In the genomic region with DNA sequence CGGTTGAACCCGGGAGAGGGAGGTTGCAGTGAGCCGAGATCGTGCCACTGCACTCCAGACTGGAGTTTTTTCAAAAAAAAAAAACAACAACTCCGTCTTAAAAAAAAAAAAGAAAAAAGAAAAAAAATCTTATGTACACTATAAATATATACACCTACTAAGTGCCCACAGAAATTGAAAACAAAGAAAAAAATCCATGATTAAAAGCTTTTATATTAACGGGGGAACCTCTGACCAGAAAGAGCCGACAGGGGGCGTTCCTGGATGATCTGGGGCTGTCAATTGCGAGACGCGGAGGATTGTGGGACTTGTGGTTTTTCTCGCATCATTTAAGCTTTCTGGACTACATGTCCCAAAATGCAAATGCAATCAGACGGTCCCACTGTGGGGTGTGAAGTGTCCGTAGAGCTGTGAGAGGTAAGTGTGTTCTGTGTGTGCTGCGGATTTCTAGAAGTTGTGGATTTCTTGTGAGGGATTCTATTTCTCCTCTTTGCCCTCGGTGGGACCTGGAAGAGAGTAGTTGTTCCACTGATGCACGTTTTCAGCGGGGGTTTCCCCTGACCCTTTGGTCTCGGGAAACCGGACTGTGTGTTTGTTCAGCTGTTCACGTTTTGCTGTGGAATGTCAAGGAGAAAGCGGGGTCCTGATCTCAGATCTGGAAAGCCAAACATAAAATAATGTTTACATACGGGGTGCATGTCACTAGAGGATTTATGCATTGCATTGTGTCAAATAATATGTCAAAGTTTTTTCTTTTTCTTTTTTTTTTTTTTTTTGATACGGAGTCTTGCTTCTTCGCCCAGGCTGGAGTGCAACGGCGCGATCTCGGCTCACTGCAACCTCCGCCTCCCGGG, we compare ENCODE assay signal across 8 cellular contexts. TPM values are rescaled to one million over a fixed set of nuclear protein-coding genes. Genes with fewer than 3 reads are reported as not detected.
DNase-seq lines count a peak whose midpoint lies in the region; ATAC-seq, FAIRE-seq and TF ChIP-seq lines count a peak whose summit lies in the region.

SIRT4 (plus strand) TSS at position 360 of the 854 bp plus-strand sequence. CDS start 1,241 bp downstream, outside the sequence.

- peaks cover 12 to 13% (median 12%) of the 10 kb centered on the region in 3 donors for H3K4me1 Mint-ChIP-seq in T-cell

- intact Hi-C loops in right cardiac atrium (cut with DNase I) (no loop called here), aorta (cut with DNase I) (no loop called here)

- POLR2A ChIA-PET in T-cell (lab: Charles Lee) = interaction anchor here (0.5 to 2.2 kb wide), 11 partner anchors 9 to 279 kb away, joined by 3 to 65 read pairs (median 5); partner anchors contain the start of genes RNU4-1 (in 2 of the 2) and RNU4-2 (in 2 of the 2)

- H3K4me1 ChIP-seq in right cardiac atrium (ENCODE audit: control insufficient read depth, insufficient read depth, low read length) (no peaks in the 10 kb centered on the region), aorta (ENCODE audit: control insufficient read depth in 1 of 2, insufficient read depth in 2 of 2, low read length in 2 of 2) (no peaks in the 10 kb centered on the region)

- CTCF ChIA-PET in T-cell (lab: Charles Lee) = interaction anchor here (0.7 to 2.3 kb wide), 23 partner anchors 9 to 1201 kb away, joined by 3 to 65 read pairs (median 4); partner anchors contain the start of genes RNU4-1 (in 2 of the 2), POP5 (in 1 of the 2), PXN (in 1 of the 2) and RNU4-2 (in 1 of the 2)

- H3K36me3 Mint-ChIP-seq in T-cell = peaks cover 3% of the 10 kb centered on the region

- H3K9me3 Mint-ChIP-seq in T-cell = no peaks in the 10 kb centered on the region

- 0 out of 2 replicates have a peak, but pooled peaks have one; percentile 19 for TF ChIP-seq POLR2A in GM12892 (IDR thresholded peaks at IDR 0.05; ENCODE audit: low read depth, low read length)

- H3K27me3 Mint-ChIP-seq in T-cell = no peaks in the 10 kb centered on the region

- H3K27ac ChIP-seq in right cardiac atrium (ENCODE audit: low read length) (peak within 1 kb of the TSS; percentile 86), aorta (ENCODE audit: low read depth in 1 of 2, low read length in 2 of 2) (peak within 1 kb of the TSS in 1 of 2 donors; percentile 43)

- 9% methylated on average over 31 of the region's 31 CpGs for WGBS in right cardiac atrium
- 3 to 5% methylated on average over 31 of the region's 31 CpGs for WGBS in aorta, 2 donors

- peak; percentile 90 for DNase-seq in GM12892 (ENCODE audit: insufficient read length)
- peak; percentile 58 for DNase-seq in NCI-H1436 treated with DMSO at 0.1 percent for 48 hours (lab: John Stamatoyannopoulos, UW)
- DNase-seq in T-cell = peak; percentile 73 to 95 (median 86)
- peak; percentile 27 to 94 (median 82) for DNase-seq in anterior cingulate cortex (lab: John Stamatoyannopoulos, UW)
- peak; percentile 91 to 96 (median 91) for DNase-seq in right cardiac atrium
- DNase-seq in putamen (ENCODE audit: low spot score) = peak; percentile 97
- DNase-seq in aorta = peak; percentile 91 to 93

- peak; percentile 97 for FAIRE-seq in GM12892 (lab: Jason Lieb, UNC)

- ATAC-seq in HG02852 (IDR thresholded peaks at IDR 0.05; ENCODE audit: unreplicated experiment) (peak; percentile 92), T-cell (replicated peaks in 1 of 4) (peak; percentile 99 to 100 (median 100)), right cardiac atrium (peak; percentile 96 to 97), aorta (ENCODE audit: low FRiP score) (peak; percentile 96)

- H3K27me3 ChIP-seq in right cardiac atrium (ENCODE audit: control insufficient read depth, insufficient read depth) = no peaks in the 10 kb centered on the region
- H3K27me3 ChIP-seq in aorta (ENCODE audit: control insufficient read depth in 1 of 2, insufficient read depth in 2 of 2, low read length in 1 of 2) = no peaks in the 10 kb centered on the region

- H3K27ac Mint-ChIP-seq in T-cell = peak within 1 kb of the TSS; percentile 36 to 94

- peak within 1 kb of the TSS; percentile 93 for H3K4me3 ChIP-seq in right cardiac atrium (ENCODE audit: low read length)
- peak within 1 kb of the TSS; percentile 32 to 55 for H3K4me3 ChIP-seq in aorta (ENCODE audit: low read length in 2 of 2)

- no peaks in the 10 kb centered on the region for H3K36me3 ChIP-seq in aorta (ENCODE audit: control insufficient read depth in 1 of 2, insufficient read depth in 2 of 2, low read length in 1 of 2)

- H3K9me3 ChIP-seq in right cardiac atrium (ENCODE audit: control insufficient read depth, low read length) (no peaks in the 10 kb centered on the region), aorta (ENCODE audit: control insufficient read depth, low read length) (no peaks in the 10 kb centered on the region)

- peak within 1 kb of the TSS; percentile 87 to 97 (median 89) for H3K4me3 Mint-ChIP-seq in T-cell

RNA-seq across cellular contexts. Expression of gene SIRT4, which starts in this region (rescaled TPM):
- 0.95 TPM for polyA plus RNA-seq in GM12892 (2012; ENCODE audit: missing spikeins)
- total RNA-seq in T-cell (1 to 10 TPM in 4 of 5 donors, under 1 TPM in 1; 0.73 to 5.7 (median 4.1) TPM), right cardiac atrium (1 to 10 TPM; 3.0 to 6.9 (median 6.2) TPM), aorta (1 to 10 TPM in 1 of 2 donors, under 1 TPM in 1; 0.39 to 1.6 TPM)
- polyA plus RNA-seq in right cardiac atrium (6.0 TPM), aorta (1 to 10 TPM; 1.8 to 2.5 TPM)
